10 cellular contexts compared by ENCODE assay signal in genomic region chr19:57398868-57399267, GRCh38.
"Had no signal": no experiment of that assay in that cellular context is flagged by ENCODE, and none has a peak within 500 bp of the region (broad histone marks: within the 10 kb centered on the region; RNA-seq: fewer than 3 reads in every experiment).

No MANE protein-coding gene starts in this region.

- H2AFZ ChIP-seq: GM23338 had no signal

- H3K4me1 Mint-ChIP-seq: GM23338, H9 had no signal

- H3K4me3 ChIP-seq: GM23338 had no signal

- FAIRE-seq: H1, H54, HepG2 had no signal

- DNase-seq: H9, HCEC 1CT, HFFc6, KG1 had no signal

- H3K4me3 Mint-ChIP-seq: GM23338, H9, HFFc6 had no signal

- H3K27me3 Mint-ChIP-seq: IgD-negative memory B cell had no signal

- ATAC-seq: GM23338, HepG2 had no signal

- H3K27ac ChIP-seq: HL-60 had no signal

- H3K4me2 ChIP-seq: GM23338 had no signal

- H3K27ac Mint-ChIP-seq: GM23338, H9, HFFc6 had no signal
